ENCODE assay signal across 8 cellular contexts in the genomic region with DNA sequence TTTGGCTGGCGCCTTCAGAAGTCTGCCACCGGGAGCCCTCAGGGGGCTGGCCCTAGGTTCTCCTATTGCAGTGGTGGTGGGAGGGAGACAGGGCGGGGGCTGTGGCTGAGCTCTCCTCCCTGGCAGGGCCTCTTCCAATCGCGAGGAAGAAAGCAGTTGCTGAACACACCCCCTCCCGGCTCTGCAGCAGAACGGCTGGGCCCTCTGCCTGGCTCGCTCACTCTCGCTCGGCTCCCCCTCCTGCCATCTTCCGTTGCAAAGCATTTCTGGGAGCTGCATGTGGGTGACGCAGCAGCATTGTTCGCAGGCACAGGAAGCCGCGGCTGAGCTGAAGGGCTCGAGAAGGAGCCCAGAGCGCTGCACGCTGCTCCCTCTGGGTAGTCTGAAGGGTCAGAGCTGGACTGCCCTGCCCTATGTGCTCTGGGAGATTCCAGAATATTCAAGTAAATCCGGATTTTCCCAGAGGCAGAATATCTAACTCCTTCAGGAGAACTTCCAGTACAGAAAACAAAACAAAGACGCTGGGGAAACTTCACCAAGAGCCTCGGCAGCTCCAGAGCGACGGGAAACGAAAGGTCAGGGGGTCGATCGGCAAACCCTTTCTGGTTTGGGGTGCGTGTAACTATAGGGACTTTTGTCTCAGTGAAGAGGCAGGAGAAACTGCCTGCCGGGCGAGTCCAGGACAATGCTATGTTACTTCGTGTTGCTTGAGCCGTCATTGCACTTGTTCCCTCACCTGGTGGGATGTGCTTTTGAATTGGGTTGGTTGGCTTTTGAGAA. TPM values are rescaled to one million over a fixed set of nuclear protein-coding genes. Genes with fewer than 3 reads are reported as not detected.
DNase-seq lines count a peak whose midpoint lies in the region; ATAC-seq, FAIRE-seq and TF ChIP-seq lines count a peak whose summit lies in the region.

No MANE protein-coding gene starts in this region.

- H3K36me3 ChIP-seq in Loucy (ENCODE audit: insufficient read depth, low read length), result peaks cover 23% of the 10 kb centered on the region
- peaks cover 36% of the 10 kb centered on the region for H3K36me3 ChIP-seq in RWPE2 (ENCODE audit: low read depth)

- peak overlapping the region; percentile 10; the same call in 1 of the 2 replicates for H2AFZ ChIP-seq in Loucy (ENCODE audit: low read length)

- peak; percentile 98 for TF ChIP-seq POLR2A in H54 (IDR thresholded peaks at IDR 0.05; ENCODE audit: low read depth, low read length)

- H3F3A ChIP-seq in Loucy (ENCODE audit: low read depth), result no peaks in the 10 kb centered on the region

- H3K9me3 ChIP-seq in Loucy (ENCODE audit: insufficient read depth, low read depth, low read length), result no peaks in the 10 kb centered on the region
- no peaks in the 10 kb centered on the region for H3K9me3 ChIP-seq in RWPE2 (ENCODE audit: severe bottlenecking)

- H3K4me1 ChIP-seq in Loucy (ENCODE audit: insufficient read depth, low read length, poor library complexity, severe bottlenecking) (peaks cover 45% of the 10 kb centered on the region), RWPE2 (ENCODE audit: insufficient read depth, poor library complexity, severe bottlenecking) (peaks cover 28% of the 10 kb centered on the region)

- peak overlapping the region; percentile 100 for H3K4me3 Mint-ChIP-seq in natural killer cell treated with Interleukin-12 subunit alpha and Interleukin-12 subunit beta and Interleukin-15 and Interleukin-18, amount 100 ng/mL, for 72 hours

- no peak for TF ChIP-seq CTCF in Loucy (conservative IDR thresholded peaks at IDR 0.05; ENCODE audit: low read length)
- no peak for TF ChIP-seq CTCF in RWPE2 (IDR thresholded peaks at IDR 0.05; ENCODE audit: poor library complexity, severe bottlenecking)
- no peak for TF ChIP-seq CTCF in fibroblast of pulmonary artery (IDR thresholded peaks at IDR 0.05; ENCODE audit: low read length, missing control alignments)

- H3K9ac ChIP-seq in Loucy (ENCODE audit: low read depth, low read length, poor library complexity, severe bottlenecking), result peak overlapping the region; percentile 96

- ATAC-seq in RWPE2 (ENCODE audit: low read depth), result peak; percentile 95
- peak; percentile 96 to 98 for ATAC-seq in natural killer cell treated with Interleukin-12 subunit alpha and Interleukin-12 subunit beta and Interleukin-15 and Interleukin-18, amount 100 ng/mL, for 72 hours

- H3K9me3 Mint-ChIP-seq in natural killer cell treated with Interleukin-12 subunit alpha and Interleukin-12 subunit beta and Interleukin-15 and Interleukin-18, amount 100 ng/mL, for 72 hours, result no peaks in the 10 kb centered on the region

- H3K36me3 Mint-ChIP-seq in natural killer cell treated with Interleukin-12 subunit alpha and Interleukin-12 subunit beta and Interleukin-15 and Interleukin-18, amount 100 ng/mL, for 72 hours, result peaks cover 36% of the 10 kb centered on the region

- peaks cover 46 to 53% of the 10 kb centered on the region in 2 donors for H3K4me1 Mint-ChIP-seq in natural killer cell treated with Interleukin-12 subunit alpha and Interleukin-12 subunit beta and Interleukin-15 and Interleukin-18, amount 100 ng/mL, for 72 hours (ENCODE audit: low read depth in 2 of 2)

- peak overlapping the region; percentile 99 to 100 for H3K27ac Mint-ChIP-seq in natural killer cell treated with Interleukin-12 subunit alpha and Interleukin-12 subunit beta and Interleukin-15 and Interleukin-18, amount 100 ng/mL, for 72 hours

- no peaks in the 10 kb centered on the region for H3K9me2 ChIP-seq in Loucy (replicated peaks; ENCODE audit: low read depth, low read length)

- H3K27me3 ChIP-seq in Loucy (ENCODE audit: insufficient read depth, low read length, poor library complexity, severe bottlenecking) (no peaks in the 10 kb centered on the region), RWPE2 (ENCODE audit: insufficient read depth, poor library complexity, severe bottlenecking) (no peaks in the 10 kb centered on the region)

- FAIRE-seq in H54 (lab: Jason Lieb, UNC), result peak; percentile 81

- H4K20me1 ChIP-seq in Loucy (ENCODE audit: insufficient read depth, low read length, poor library complexity, severe bottlenecking), result peaks cover 49% of the 10 kb centered on the region

- peak overlapping the region; percentile 92 for H3K4me2 ChIP-seq in Loucy (ENCODE audit: low read depth, low read length, poor library complexity, severe bottlenecking)

- H3K4me3 ChIP-seq in Loucy (ENCODE audit: low read length, poor library complexity, severe bottlenecking) (peak overlapping the region; percentile 91), RWPE2 (ENCODE audit: severe bottlenecking) (peak overlapping the region; percentile 47), fibroblast of pulmonary artery (replicated peaks; ENCODE audit: low read depth, low read length) (peak overlapping the region; percentile 91)

- peaks cover 59% of the 10 kb centered on the region for H3K79me2 ChIP-seq in Loucy (ENCODE audit: insufficient read depth, low read length)

- peak; percentile 100 for DNase-seq in ELF-1 (ENCODE audit: low read depth, low spot score)
- peak; percentile 90 for DNase-seq in H54 (ENCODE audit: insufficient read length, low spot score)
- DNase-seq in RWPE2 (ENCODE audit: low spot score), result peak; percentile 99
- DNase-seq in activated effector memory CD4-positive, alpha-beta T cell treated with Interleukin-2 at 50 U/mL for 16 hours, result peak; percentile 95
- DNase-seq in fibroblast of pulmonary artery (ENCODE audit: low read depth), result peak; percentile 99
- peak; percentile 98 for DNase-seq in natural killer cell treated with Interleukin-12 subunit alpha and Interleukin-12 subunit beta and Interleukin-15 and Interleukin-18, amount 100 ng/mL, for 72 hours (ENCODE audit: low spot score)
- DNase-seq in stimulated activated naive CD4-positive, alpha-beta T cell treated with Interleukin-2 at 50 U/mL for 16 hours (lab: John Stamatoyannopoulos, UW), result peak; percentile 98

- H3K27me3 Mint-ChIP-seq in natural killer cell treated with Interleukin-12 subunit alpha and Interleukin-12 subunit beta and Interleukin-15 and Interleukin-18, amount 100 ng/mL, for 72 hours, result no peaks in the 10 kb centered on the region

- peak overlapping the region; percentile 64 for H3K27ac ChIP-seq in RWPE2 (ENCODE audit: poor library complexity, severe bottlenecking)

RNA-seq across cellular contexts. Expression of a gene that starts 26.3 kb away (rescaled TPM):
- total RNA-seq in natural killer cell treated with Interleukin-12 subunit alpha and Interleukin-12 subunit beta and Interleukin-15 and Interleukin-18, amount 100 ng/mL, for 72 hours, result 100 to 1,000 TPM; 394 to 432 TPM

RNA-seq across cellular contexts. Expression of a gene that starts 49.1 kb away (rescaled TPM):
- total RNA-seq in natural killer cell treated with Interleukin-12 subunit alpha and Interleukin-12 subunit beta and Interleukin-15 and Interleukin-18, amount 100 ng/mL, for 72 hours, result 100 to 1,000 TPM; 182 to 231 TPM

Comparison
In these comparisons a context has a peak if more than half of its experiments do, and no peak if none do; other contexts are left out.
1. Peak in every context shown above with its lines: DNase-seq, ATAC-seq, H3K4me3 ChIP-seq and H3K27ac ChIP-seq.